ENCODE assay signal across 1 cellular context in the genomic region with DNA sequence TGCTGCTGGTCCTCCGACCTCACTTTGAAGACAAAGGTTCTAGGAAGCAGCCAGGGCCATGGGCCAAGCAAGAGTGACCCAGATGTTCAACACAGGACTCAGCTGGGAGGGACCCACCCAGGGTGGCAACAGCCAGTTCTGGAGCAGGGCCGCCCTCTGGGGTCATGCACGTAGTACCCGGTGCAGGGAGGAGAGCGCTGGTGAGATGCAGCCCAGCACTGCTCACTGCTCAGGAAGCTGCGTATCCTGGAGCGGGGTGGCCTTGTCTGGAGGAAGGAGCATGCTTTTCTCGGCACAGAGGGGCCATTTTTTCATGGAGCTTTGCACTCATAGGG.
TF ChIP-seq lines count a peak whose summit lies in the region.

No MANE protein-coding gene starts in this region.

TF ChIP-seq in WTC11, 78 proteins besides CTCF, POLR2A, EP300 and RAD21:
- no peak for TF ChIP-seq NFATC4 (CRISPR knock-in tag; IDR thresholded peaks at IDR 0.05)
- TF ChIP-seq NFYB (CRISPR knock-in tag; conservative IDR thresholded peaks at IDR 0.05; ENCODE audit: low read depth): no peak
- TF ChIP-seq, protein P1, sequence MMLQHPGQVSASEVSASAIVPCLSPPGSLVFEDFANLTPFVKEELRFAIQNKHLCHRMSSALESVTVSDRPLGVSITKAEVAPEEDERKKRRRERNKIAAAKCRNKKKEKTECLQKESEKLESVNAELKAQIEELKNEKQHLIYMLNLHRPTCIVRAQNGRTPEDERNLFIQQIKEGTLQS (CRISPR knock-in tag; conservative IDR thresholded peaks at IDR 0.05): no peak
- no peak for TF ChIP-seq SMAD4 (CRISPR knock-in tag; IDR thresholded peaks at IDR 0.05)
- TF ChIP-seq, protein P2, sequence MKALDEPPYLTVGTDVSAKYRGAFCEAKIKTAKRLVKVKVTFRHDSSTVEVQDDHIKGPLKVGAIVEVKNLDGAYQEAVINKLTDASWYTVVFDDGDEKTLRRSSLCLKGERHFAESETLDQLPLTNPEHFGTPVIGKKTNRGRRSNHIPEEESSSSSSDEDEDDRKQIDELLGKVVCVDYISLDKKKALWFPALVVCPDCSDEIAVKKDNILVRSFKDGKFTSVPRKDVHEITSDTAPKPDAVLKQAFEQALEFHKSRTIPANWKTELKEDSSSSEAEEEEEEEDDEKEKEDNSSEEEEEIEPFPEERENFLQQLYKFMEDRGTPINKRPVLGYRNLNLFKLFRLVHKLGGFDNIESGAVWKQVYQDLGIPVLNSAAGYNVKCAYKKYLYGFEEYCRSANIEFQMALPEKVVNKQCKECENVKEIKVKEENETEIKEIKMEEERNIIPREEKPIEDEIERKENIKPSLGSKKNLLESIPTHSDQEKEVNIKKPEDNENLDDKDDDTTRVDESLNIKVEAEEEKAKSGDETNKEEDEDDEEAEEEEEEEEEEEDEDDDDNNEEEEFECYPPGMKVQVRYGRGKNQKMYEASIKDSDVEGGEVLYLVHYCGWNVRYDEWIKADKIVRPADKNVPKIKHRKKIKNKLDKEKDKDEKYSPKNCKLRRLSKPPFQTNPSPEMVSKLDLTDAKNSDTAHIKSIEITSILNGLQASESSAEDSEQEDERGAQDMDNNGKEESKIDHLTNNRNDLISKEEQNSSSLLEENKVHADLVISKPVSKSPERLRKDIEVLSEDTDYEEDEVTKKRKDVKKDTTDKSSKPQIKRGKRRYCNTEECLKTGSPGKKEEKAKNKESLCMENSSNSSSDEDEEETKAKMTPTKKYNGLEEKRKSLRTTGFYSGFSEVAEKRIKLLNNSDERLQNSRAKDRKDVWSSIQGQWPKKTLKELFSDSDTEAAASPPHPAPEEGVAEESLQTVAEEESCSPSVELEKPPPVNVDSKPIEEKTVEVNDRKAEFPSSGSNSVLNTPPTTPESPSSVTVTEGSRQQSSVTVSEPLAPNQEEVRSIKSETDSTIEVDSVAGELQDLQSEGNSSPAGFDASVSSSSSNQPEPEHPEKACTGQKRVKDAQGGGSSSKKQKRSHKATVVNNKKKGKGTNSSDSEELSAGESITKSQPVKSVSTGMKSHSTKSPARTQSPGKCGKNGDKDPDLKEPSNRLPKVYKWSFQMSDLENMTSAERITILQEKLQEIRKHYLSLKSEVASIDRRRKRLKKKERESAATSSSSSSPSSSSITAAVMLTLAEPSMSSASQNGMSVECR (CRISPR knock-in tag; IDR thresholded peaks at IDR 0.05; ENCODE audit: borderline replicate concordance): no peak
- no peak for TF ChIP-seq NR2C2 (CRISPR knock-in tag; IDR thresholded peaks at IDR 0.05)
- TF ChIP-seq NR1H2 (CRISPR knock-in tag; IDR thresholded peaks at IDR 0.05): no peak
- no peak for TF ChIP-seq ZNF263 (CRISPR knock-in tag; IDR thresholded peaks at IDR 0.05; ENCODE audit: low read depth)
- no peak for TF ChIP-seq ZNF219 (CRISPR knock-in tag; IDR thresholded peaks at IDR 0.05; ENCODE audit: borderline replicate concordance)
- TF ChIP-seq RORB (CRISPR knock-in tag; IDR thresholded peaks at IDR 0.05): no peak
- no peak for TF ChIP-seq RELA (CRISPR knock-in tag; IDR thresholded peaks at IDR 0.05; ENCODE audit: borderline replicate concordance)
- TF ChIP-seq KAT7 (CRISPR knock-in tag; IDR thresholded peaks at IDR 0.05; ENCODE audit: borderline replicate concordance): no peak
